Comparison of ENCODE assay signal across 16 cellular contexts in genomic region chr7:53237344-53237913, GRCh38.
DNase-seq lines count a peak whose midpoint lies in the region; ATAC-seq and TF ChIP-seq lines count a peak whose summit lies in the region.
"Had no signal": no experiment of that assay in that cellular context is flagged by ENCODE, and none has a peak within 500 bp of the region (broad histone marks: within the 10 kb centered on the region; RNA-seq: fewer than 3 reads in every experiment).

No MANE protein-coding gene starts in this region.

- no peaks in the 10 kb centered on the region for H4K20me1 ChIP-seq in GM23338 (replicated peaks; ENCODE audit: insufficient read depth)
- no peaks in the 10 kb centered on the region for H4K20me1 ChIP-seq in mammary epithelial cell (ENCODE audit: insufficient read depth, low read length)
- H4K20me1 ChIP-seq: BLaER1 treated with 17β-estradiol and CSF1 and Interleukin-3, amounts not matched to agents 10 nM and 100 nM had no signal

- H3F3A ChIP-seq in GM23338 (replicated peaks; ENCODE audit: low read depth) = no peaks in the 10 kb centered on the region

- H2BK5ac ChIP-seq in trophoblast cell (ENCODE audit: low read depth, low read length, poor library complexity) = no peak overlapping the region

- dilution Hi-C loops in mammary epithelial cell (cut with HindIII; ENCODE audit: low sequenced_read_pairs) = no loop called here

- peaks cover 6% of the 10 kb centered on the region; the same call in 2 of the 3 replicates for H3K9me3 Mint-ChIP-seq in GM23338

- H4K8ac ChIP-seq in trophoblast cell (ENCODE audit: low read depth, low read length) = no peak overlapping the region

- H2AFZ ChIP-seq in GM23338 = peak overlapping the region; percentile 77; the same call in 1 of the 2 replicates
- H2AFZ ChIP-seq in trophoblast cell (ENCODE audit: insufficient read depth, low read length, poor library complexity) = no peak overlapping the region
- H2AFZ ChIP-seq in mammary epithelial cell (ENCODE audit: low read depth, low read length) = no peak overlapping the region
- H2AFZ ChIP-seq: PC-9 had no signal

- BruUV-seq in mammary epithelial cell (replicated peaks; lab: Mats Ljungman, UMichigan) = no TSS peak

- H4K91ac ChIP-seq in trophoblast cell (ENCODE audit: low read depth, low read length) = peak overlapping the region; percentile 87

- H2BK120ac ChIP-seq in trophoblast cell (ENCODE audit: insufficient read depth, low read length, poor library complexity) = peak overlapping the region; percentile 53

- DNase-seq in GM23338 (ENCODE audit: low spot score) (no peak), coronary artery (ENCODE audit: low spot score) (no peak), left ventricle myocardium superior (no peak), trophoblast cell (peak in 1 of 2 donors; percentile 19), mammary epithelial cell (no peak), RWPE1 (ENCODE audit: low spot score) (no peak), SKM-1 (lab: John Stamatoyannopoulos, UW; ENCODE audit: unreplicated experiment) (no peak)
- DNase-seq: MG63, NCI-H1092, NCI-H146, NCI-H2081, NCI-H510A, NCI-H82, PC-9 had no signal

- H3K79me2 ChIP-seq in GM23338 (replicated peaks; ENCODE audit: insufficient read depth) (no peaks in the 10 kb centered on the region), trophoblast cell (ENCODE audit: control insufficient read depth, insufficient read depth, low read length, poor library complexity) (no peaks in the 10 kb centered on the region), mammary epithelial cell (ENCODE audit: insufficient read depth, low read length) (no peaks in the 10 kb centered on the region)

- no peak overlapping the region for H3K4ac ChIP-seq in trophoblast cell (ENCODE audit: low read depth, low read length)

- CTCF ChIA-PET in mammary epithelial cell (lab: Charles Lee; ENCODE audit: low non-redundant PET) (no interaction called here), RWPE1 (lab: Yijun Ruan, JAX) (interaction anchor here (0.6 kb wide), 1 partner anchor 99 kb away, joined by 3 read pairs; no protein-coding TSS in a partner anchor)

- H3K23ac ChIP-seq in trophoblast cell (ENCODE audit: low read length) = no peak overlapping the region

- no peaks in the 10 kb centered on the region for H3K9me2 ChIP-seq in GM23338 (ENCODE audit: insufficient read depth)

- H3K36me3 ChIP-seq in GM23338 (ENCODE audit: insufficient read depth) = no peaks in the 10 kb centered on the region
- H3K36me3 ChIP-seq in trophoblast cell (ENCODE audit: control insufficient read depth in 1 of 2, insufficient read depth in 2 of 2, low read length in 2 of 2) = no peaks in the 10 kb centered on the region
- H3K36me3 ChIP-seq in mammary epithelial cell (ENCODE audit: insufficient read depth, low read length) = no peaks in the 10 kb centered on the region
- H3K36me3 ChIP-seq: BLaER1 treated with 17β-estradiol and CSF1 and Interleukin-3, amounts not matched to agents 10 nM and 100 nM; MG63 had no signal

- in situ Hi-C loops in mammary epithelial cell (cut with MboI; ENCODE audit: low sequenced_read_pairs in 2 of 2) = no loop called here

- H3K36me3 Mint-ChIP-seq in GM23338 (ENCODE audit: low read depth) = no peaks in the 10 kb centered on the region; the same call in 2 of the 3 replicates

- peaks cover 1% of the 10 kb centered on the region for H3K27me3 Mint-ChIP-seq in GM23338 (ENCODE audit: insufficient read depth, low read depth, poor library complexity)

- H3K9ac ChIP-seq in trophoblast cell (ENCODE audit: low read length) = no peak overlapping the region
- no peak overlapping the region for H3K9ac ChIP-seq in mammary epithelial cell (ENCODE audit: insufficient read depth, low read length)
- H3K9ac ChIP-seq: BLaER1 treated with 17β-estradiol and CSF1 and Interleukin-3, amounts not matched to agents 10 nM and 100 nM had no signal

- no peak overlapping the region for H3K27ac ChIP-seq in GM23338 (ENCODE audit: low read depth)
- H3K27ac ChIP-seq in coronary artery = peak overlapping the region; percentile 27 to 72
- peak overlapping the region; percentile 32 for H3K27ac ChIP-seq in trophoblast cell (ENCODE audit: low read depth, low read length)
- H3K27ac ChIP-seq in mammary epithelial cell (ENCODE audit: insufficient read depth, low read depth, low read length) = no peak overlapping the region
- H3K27ac ChIP-seq in RWPE1 = no peak overlapping the region
- H3K27ac ChIP-seq: BLaER1 treated with 17β-estradiol and CSF1 and Interleukin-3, amounts not matched to agents 10 nM and 100 nM; PC-9 had no signal

- ATAC-seq in GM23338 (peak; percentile 42; the same call in 1 of the 3 replicates), left ventricle myocardium superior (peak; percentile 98), esophagus mucosa (no peak)

- POLR2A ChIA-PET in RWPE1 (lab: Yijun Ruan, JAX; ENCODE audit: low non-redundant PET) = no interaction called here

- intact Hi-C loops in left ventricle myocardium superior (cut with micrococcal nuclease) (no loop called here), mammary epithelial cell (cut with micrococcal nuclease) (no loop called here)

- WGBS in trophoblast cell (ENCODE audit: extremely low coverage, insufficient coverage, insufficient read length) = no CpG with 5 or more reads among the region's 4 CpGs
- 53% methylated on average over 4 of the region's 4 CpGs for WGBS in mammary epithelial cell (ENCODE audit: low coverage, missing lambda C conversion rate)

- no peaks in the 10 kb centered on the region for H3K9me3 ChIP-seq in trophoblast cell (ENCODE audit: insufficient read depth, low read depth, low read length)
- peaks cover 3% of the 10 kb centered on the region for H3K9me3 ChIP-seq in mammary epithelial cell (replicated peaks; ENCODE audit: insufficient read depth, low read length)
- H3K9me3 ChIP-seq: BLaER1 treated with 17β-estradiol and CSF1 and Interleukin-3, amounts not matched to agents 10 nM and 100 nM; MG63 had no signal

- peak overlapping the region; percentile 51 for H4K12ac ChIP-seq in trophoblast cell (ENCODE audit: low read depth, low read length)

- H3K79me1 ChIP-seq in trophoblast cell (ENCODE audit: low read length) = peaks cover 6% of the 10 kb centered on the region

- peaks cover 3% of the 10 kb centered on the region; the same call in 2 of the 3 replicates for H3K4me1 Mint-ChIP-seq in GM23338

- no peak for TF ChIP-seq CTCF in GM23338 (conservative IDR thresholded peaks at IDR 0.05; ENCODE audit: low read depth in 2 of 2)
- TF ChIP-seq CTCF in coronary artery (IDR thresholded peaks at IDR 0.05) = no peak
- TF ChIP-seq CTCF in mammary epithelial cell (conservative IDR thresholded peaks at IDR 0.05 in 1 of 2, IDR thresholded peaks at IDR 0.05 in 1 of 2; ENCODE audit: extremely low read depth in 1 of 2, insufficient read depth in 1 of 2, low read depth in 1 of 2, low read length in 2 of 2) = no peak
- TF ChIP-seq CTCF in RWPE1 (conservative IDR thresholded peaks at IDR 0.05; ENCODE audit: low read depth) = no peak

- H2AK5ac ChIP-seq in trophoblast cell (ENCODE audit: low read length) = no peak overlapping the region

- no peak overlapping the region for H3K14ac ChIP-seq in trophoblast cell (ENCODE audit: low read length)

- peak overlapping the region; percentile 86 for H3K18ac ChIP-seq in trophoblast cell (ENCODE audit: low read length)

- H3K4me1 ChIP-seq in GM23338 (ENCODE audit: insufficient read depth) = peaks cover 3% of the 10 kb centered on the region; the same call in 1 of the 2 replicates
- peaks cover 2 to 3% of the 10 kb centered on the region in 2 experiments for H3K4me1 ChIP-seq in trophoblast cell (ENCODE audit: control insufficient read depth in 1 of 2, insufficient read depth in 2 of 2, low read length in 2 of 2)
- H3K4me1 ChIP-seq in mammary epithelial cell (ENCODE audit: insufficient read depth, low read length) = no peaks in the 10 kb centered on the region
- H3K4me1 ChIP-seq: BLaER1 treated with 17β-estradiol and CSF1 and Interleukin-3, amounts not matched to agents 10 nM and 100 nM had no signal

- no peak overlapping the region for H3K27ac Mint-ChIP-seq in GM23338

- H3K27me3 ChIP-seq in GM23338 (ENCODE audit: insufficient read depth) (no peaks in the 10 kb centered on the region), trophoblast cell (ENCODE audit: insufficient read depth, low read length) (no peaks in the 10 kb centered on the region), mammary epithelial cell (ENCODE audit: insufficient read depth, low read length) (no peaks in the 10 kb centered on the region)
- H3K27me3 ChIP-seq: BLaER1 treated with 17β-estradiol and CSF1 and Interleukin-3, amounts not matched to agents 10 nM and 100 nM; MG63 had no signal

- H2BK12ac ChIP-seq in trophoblast cell (ENCODE audit: low read length) = peak overlapping the region; percentile 94

- H3K4me3 ChIP-seq in GM23338 (no peak overlapping the region), coronary artery (no peak overlapping the region), trophoblast cell (ENCODE audit: low read depth, low read length) (no peak overlapping the region), mammary epithelial cell (replicated peaks in 1 of 3; ENCODE audit: insufficient read depth in 1 of 3, low read depth in 2 of 3, low read length in 3 of 3) (no peak overlapping the region)
- H3K4me3 ChIP-seq: BLaER1 treated with 17β-estradiol and CSF1 and Interleukin-3, amounts not matched to agents 10 nM and 100 nM; MG63; PC-9 had no signal

- H3K4me2 ChIP-seq in GM23338 (no peak overlapping the region), trophoblast cell (ENCODE audit: low read length) (no peak overlapping the region), mammary epithelial cell (ENCODE audit: insufficient read depth, low read depth, low read length) (no peak overlapping the region)
- H3K4me2 ChIP-seq: BLaER1 treated with 17β-estradiol and CSF1 and Interleukin-3, amounts not matched to agents 10 nM and 100 nM; PC-9 had no signal

- no peak overlapping the region for H3K4me3 Mint-ChIP-seq in GM23338

TF ChIP-seq in GM23338, 12 proteins besides CTCF, POLR2A, EP300 and RAD21:
- TF ChIP-seq STAT1 (IDR thresholded peaks at IDR 0.05; ENCODE audit: unreplicated experiment) (no peak), JUNB (IDR thresholded peaks at IDR 0.05; ENCODE audit: unreplicated experiment) (no peak), ZNF114 (CRISPR knock-in tag; IDR thresholded peaks at IDR 0.05) (no peak), POLR2AphosphoS5 (IDR thresholded peaks at IDR 0.05; ENCODE audit: low read depth) (no peak)

Comparison
In these comparisons a context has a peak if more than half of its experiments do, and no peak if none do; other contexts are left out.
1. H3K27ac ChIP-seq: peak in coronary artery (2 of 2) and trophoblast cell (single experiment); none in GM23338 (single experiment), mammary epithelial cell (single experiment) and RWPE1 (single experiment).